ENCODE assay signal across 1 cellular context in the genomic region with DNA sequence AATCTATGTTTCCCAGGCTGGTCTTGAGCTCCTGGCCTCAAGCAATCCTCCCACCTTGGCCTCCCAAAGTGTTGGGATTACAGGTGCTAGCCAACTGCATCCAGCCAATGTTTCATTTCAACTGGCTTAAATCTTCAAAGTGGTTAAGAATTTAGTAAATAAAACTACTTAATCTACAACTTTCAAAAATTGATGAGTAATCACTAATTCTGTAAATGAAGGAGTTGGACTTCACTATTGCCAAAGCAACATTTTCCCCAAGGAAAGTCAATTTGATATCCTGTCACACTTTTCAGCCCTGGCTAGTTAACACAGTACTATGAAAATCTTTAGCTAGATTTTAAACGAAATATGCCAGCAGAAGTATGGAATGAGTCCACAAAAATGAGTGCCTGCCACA.
TF ChIP-seq lines count a peak whose summit lies in the region.

No MANE protein-coding gene starts in this region.

TF ChIP-seq in HepG2, 621 proteins besides CTCF, POLR2A, EP300 and RAD21:
- TF ChIP-seq ZNF782 (CRISPR knock-in tag; IDR thresholded peaks at IDR 0.05; ENCODE audit: borderline replicate concordance) (no peak), ZNF343 (CRISPR knock-in tag; IDR thresholded peaks at IDR 0.05) (no peak), ZNF792 (CRISPR knock-in tag; IDR thresholded peaks at IDR 0.05) (no peak), ZNF546 (CRISPR knock-in tag; conservative IDR thresholded peaks at IDR 0.05) (no peak), ATF5 (CRISPR knock-in tag; IDR thresholded peaks at IDR 0.05; ENCODE audit: low read depth) (no peak), ZFP41 (CRISPR knock-in tag; IDR thresholded peaks at IDR 0.05; ENCODE audit: borderline replicate concordance) (no peak), REXO4 (CRISPR knock-in tag; IDR thresholded peaks at IDR 0.05; ENCODE audit: borderline replicate concordance) (no peak), ISL2 (CRISPR knock-in tag; IDR thresholded peaks at IDR 0.05) (no peak), SATB2 (CRISPR knock-in tag; IDR thresholded peaks at IDR 0.05) (no peak), ZBTB26 (CRISPR knock-in tag; IDR thresholded peaks at IDR 0.05; ENCODE audit: borderline replicate concordance) (no peak), MAFF (IDR thresholded peaks at IDR 0.05; ENCODE audit: low read depth, low read length) (peak; percentile 97), ZNF747 (CRISPR knock-in tag; IDR thresholded peaks at IDR 0.05; ENCODE audit: borderline replicate concordance) (no peak), GZF1 (CRISPR knock-in tag; IDR thresholded peaks at IDR 0.05) (no peak), HOXA5 (CRISPR knock-in tag; IDR thresholded peaks at IDR 0.05) (no peak), ZNF678 (CRISPR knock-in tag; IDR thresholded peaks at IDR 0.05) (no peak), JUN (CRISPR knock-in tag; IDR thresholded peaks at IDR 0.05) (no peak), EED (CRISPR knock-in tag; IDR thresholded peaks at IDR 0.05) (no peak), ZNF124 (CRISPR knock-in tag; IDR thresholded peaks at IDR 0.05) (no peak), MAFK (conservative IDR thresholded peaks at IDR 0.05 in 1 of 2, IDR thresholded peaks at IDR 0.05 in 1 of 2; ENCODE audit: low read length in 2 of 2) (peak; percentile 96 to 98), AGO2 (optimal IDR thresholded peaks at IDR 0.05; ENCODE audit: low read depth, low read length) (peak; percentile 0)
- TF ChIP-seq, protein P1, sequence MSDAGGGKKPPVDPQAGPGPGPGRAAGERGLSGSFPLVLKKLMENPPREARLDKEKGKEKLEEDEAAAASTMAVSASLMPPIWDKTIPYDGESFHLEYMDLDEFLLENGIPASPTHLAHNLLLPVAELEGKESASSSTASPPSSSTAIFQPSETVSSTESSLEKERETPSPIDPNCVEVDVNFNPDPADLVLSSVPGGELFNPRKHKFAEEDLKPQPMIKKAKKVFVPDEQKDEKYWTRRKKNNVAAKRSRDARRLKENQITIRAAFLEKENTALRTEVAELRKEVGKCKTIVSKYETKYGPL (CRISPR knock-in tag; IDR thresholded peaks at IDR 0.05), result no peak
